26 cellular contexts compared by ENCODE assay signal in the genomic region with DNA sequence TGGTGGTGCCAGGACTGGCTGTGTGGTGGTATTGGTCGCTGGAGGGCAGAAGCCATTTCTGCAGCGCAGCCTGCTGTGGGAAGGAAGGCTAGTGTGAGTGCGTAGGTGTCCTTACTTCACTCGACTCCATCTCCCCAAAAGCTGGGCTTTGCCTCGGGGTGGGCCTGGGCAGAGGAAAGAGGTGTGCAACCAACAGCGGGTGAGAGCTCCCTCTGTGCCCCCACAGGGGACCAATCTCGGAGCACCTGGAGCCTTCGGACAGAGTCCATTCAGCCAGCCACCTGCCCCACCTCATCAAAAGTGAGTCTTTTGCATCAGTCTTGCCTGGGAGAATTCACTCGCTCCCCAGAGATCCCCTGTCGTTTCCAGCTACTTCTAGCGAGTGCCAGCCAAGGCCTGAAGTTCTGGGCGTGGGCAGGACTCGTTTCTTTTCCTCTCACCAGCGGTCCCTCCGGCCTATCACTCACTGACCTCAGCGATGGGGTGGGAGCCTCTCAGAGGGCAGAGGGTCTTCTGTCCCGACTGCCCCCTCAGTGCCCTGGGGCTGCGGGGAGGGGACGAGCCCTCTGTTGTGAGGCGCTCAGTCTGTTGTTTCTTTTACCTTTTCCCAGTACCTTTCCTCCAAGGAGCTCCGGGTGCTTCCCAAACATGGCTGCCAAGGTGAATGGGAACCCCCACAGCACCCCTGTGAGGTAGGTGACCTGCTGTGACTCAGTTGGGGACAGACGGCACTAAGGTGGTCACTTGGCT. TPM values are rescaled to one million over a fixed set of nuclear protein-coding genes. Genes with fewer than 3 reads are reported as not detected.
"Had no signal": no experiment of that assay in that cellular context is flagged by ENCODE, and none has a peak within 500 bp of the region (broad histone marks: within the 10 kb centered on the region; RNA-seq: fewer than 3 reads in every experiment).

No MANE protein-coding gene starts in this region.

- H3K4me3 ChIP-seq: gastrocnemius medialis, hepatocyte, right lobe of liver, skin epidermis, thyroid gland, upper lobe of left lung had no signal

- H3K9ac ChIP-seq: parathyroid adenoma had no signal

- DNase-seq: activated CD4-positive, alpha-beta memory T cell treated with anti-CD3 and anti-CD28 coated beads, Interleukin-2, amount 10 ng/mL, durations not matched to agents 7 days and 5 days; activated CD4-positive, alpha-beta T cell treated with anti-CD3 and anti-CD28 coated beads for 48 hours; activated CD8-positive, alpha-beta memory T cell treated with anti-CD3 and anti-CD28 coated beads, Interleukin-2, amount 50 U/mL, for 48 hours; activated gamma-delta T cell treated with Interleukin-2 at 50 U/mL for 16 hours; effector CD8-positive, alpha-beta T cell; erythroblast; gastrocnemius medialis; glutamatergic neuron; naive thymus-derived CD4-positive, alpha-beta T cell; right lobe of liver; stimulated activated CD4-positive, alpha-beta T cell treated with anti-CD3 and anti-CD28 coated beads, Interleukin-4, amount 100 ng/mL, for 24 hours; stimulated activated naive CD8-positive, alpha-beta T cell treated with anti-CD3 and anti-CD28 coated beads, Interleukin-15, amount 100 ng/mL, for 72 hours; SW 1271; T-helper 9 cell; thyroid gland; upper lobe of left lung; WERI-Rb-1 had no signal

- H3K27ac ChIP-seq: gastrocnemius medialis, hepatocyte, parathyroid adenoma, right lobe of liver, skin epidermis, thyroid gland, upper lobe of left lung had no signal

- H3K4me1 ChIP-seq: gastrocnemius medialis, parathyroid adenoma, right lobe of liver, thyroid gland, upper lobe of left lung had no signal

- H3K9me3 ChIP-seq: gastrocnemius medialis, right lobe of liver, thyroid gland, upper lobe of left lung had no signal

- ATAC-seq: activated CD4-positive, CD25-positive, alpha-beta regulatory T cell treated with anti-CD3 and anti-CD28 coated beads, Interleukin-2, amount 50 U/mL, for 24 hours; activated T-helper 17 cell treated with anti-CD3 and anti-CD28 coated beads, Interleukin-2, amount 50 U/mL, for 72 hours; gastrocnemius medialis; naive thymus-derived CD4-positive, alpha-beta T cell; right lobe of liver; stimulated activated effector memory CD8-positive, alpha-beta T cell treated with anti-CD3 and anti-CD28 coated beads, Interleukin-12 subunit alpha, Interleukin-12 subunit beta, amount 100 ng/mL, for 72 hours; stimulated activated naive CD8-positive, alpha-beta T cell treated with anti-CD3 and anti-CD28 coated beads, Interleukin-15, amount 100 ng/mL, for 72 hours had no signal

- H3K4me2 ChIP-seq: hepatocyte had no signal

- H3K27me3 ChIP-seq: gastrocnemius medialis, hepatocyte, right lobe of liver, thyroid gland, upper lobe of left lung had no signal

- H2AFZ ChIP-seq: hepatocyte, parathyroid adenoma had no signal

RNA-seq across cellular contexts. Expression of gene PRDM12, which starts 32.9 kb away (rescaled TPM):
- total RNA-seq: activated CD4-positive, alpha-beta memory T cell treated with anti-CD3 and anti-CD28 coated beads, Interleukin-2, amount 10 ng/mL, durations not matched to agents 7 days and 5 days; bronchial epithelial cell; dermis microvascular lymphatic vessel endothelial cell; gastrocnemius medialis; hepatocyte; liver; naive thymus-derived CD4-positive, alpha-beta T cell; thyroid gland had no signal
- polyA plus RNA-seq: hepatocyte had no signal
